ENCODE assay signal across 33 cellular contexts in the genomic region with DNA sequence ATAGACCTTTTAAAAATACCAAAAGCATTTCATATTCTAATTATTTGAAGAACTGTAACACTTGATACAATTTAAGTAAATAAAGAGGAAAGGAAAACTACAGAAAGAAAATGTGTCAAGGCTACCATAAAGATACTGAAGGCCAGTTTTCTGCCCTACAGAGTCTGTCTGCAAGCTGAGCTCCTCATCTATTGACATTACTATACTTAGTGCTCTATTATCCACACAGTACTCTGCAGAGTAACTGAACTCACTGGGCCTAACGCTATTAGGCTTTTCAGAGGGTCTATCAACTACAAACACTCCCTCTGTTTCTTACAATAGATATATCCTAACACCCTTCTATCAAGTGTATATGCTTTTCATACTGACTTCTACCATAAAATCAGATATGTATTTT.
"Had no signal": no experiment of that assay in that cellular context is flagged by ENCODE, and none has a peak within 500 bp of the region (broad histone marks: within the 10 kb centered on the region; RNA-seq: fewer than 3 reads in every experiment).

No MANE protein-coding gene starts in this region.

- H3K4me3 Mint-ChIP-seq: activated CD4-positive, alpha-beta T cell treated with anti-CD3 and anti-CD28 coated beads, Interleukin-2, amount 10 ng/mL, durations not matched to agents 24 days and 14 days; activated CD8-positive, alpha-beta T cell treated with anti-CD3 and anti-CD28 coated beads for 36 hours; activated naive CD8-positive, alpha-beta T cell treated with anti-CD3 and anti-CD28 coated beads for 36 hours; activated T-cell treated with anti-CD3 and anti-CD28 coated beads, Interleukin-2, amount 50 U/mL, for 72 hours; activated T-helper 17 cell treated with anti-CD3 and anti-CD28 coated beads, Interleukin-2, amount 50 U/mL, for 72 hours had no signal

- H3K27me3 Mint-ChIP-seq: activated CD4-positive, alpha-beta T cell treated with anti-CD3 and anti-CD28 coated beads, Interleukin-2, amount 10 ng/mL, durations not matched to agents 24 days and 14 days; activated CD8-positive, alpha-beta T cell treated with anti-CD3 and anti-CD28 coated beads for 36 hours; activated naive CD8-positive, alpha-beta T cell treated with anti-CD3 and anti-CD28 coated beads for 36 hours; activated T-helper 17 cell treated with anti-CD3 and anti-CD28 coated beads, Interleukin-2, amount 50 U/mL, for 72 hours had no signal

- H3K9me3 Mint-ChIP-seq: activated CD4-positive, alpha-beta T cell treated with anti-CD3 and anti-CD28 coated beads, Interleukin-2, amount 10 ng/mL, durations not matched to agents 24 days and 14 days; activated CD8-positive, alpha-beta T cell treated with anti-CD3 and anti-CD28 coated beads for 36 hours; activated naive CD8-positive, alpha-beta T cell treated with anti-CD3 and anti-CD28 coated beads for 36 hours; activated T-cell treated with anti-CD3 and anti-CD28 coated beads, Interleukin-2, amount 50 U/mL, for 72 hours; activated T-helper 17 cell treated with anti-CD3 and anti-CD28 coated beads, Interleukin-2, amount 50 U/mL, for 72 hours had no signal

- FAIRE-seq: K562, RCC 7860 had no signal

- ATAC-seq: activated CD8-positive, alpha-beta T cell treated with anti-CD3 and anti-CD28 coated beads for 36 hours; activated T-cell treated with anti-CD3 and anti-CD28 coated beads, Interleukin-2, amount 50 U/mL, for 72 hours; activated T-helper 17 cell treated with anti-CD3 and anti-CD28 coated beads, Interleukin-2, amount 50 U/mL, for 72 hours; K562; Right ventricle myocardium inferior had no signal

- H3K27me3 ChIP-seq: brain microvascular endothelial cell had no signal

- H3K4me1 Mint-ChIP-seq: activated T-helper 17 cell treated with anti-CD3 and anti-CD28 coated beads, Interleukin-2, amount 50 U/mL, for 72 hours had no signal

- H3K27ac ChIP-seq: brain microvascular endothelial cell, PC-9, RWPE1, WERI-Rb-1 had no signal

- H3K27ac Mint-ChIP-seq: activated CD4-positive, alpha-beta T cell treated with anti-CD3 and anti-CD28 coated beads, Interleukin-2, amount 10 ng/mL, durations not matched to agents 24 days and 14 days; activated CD8-positive, alpha-beta T cell treated with anti-CD3 and anti-CD28 coated beads for 36 hours; activated T-cell treated with anti-CD3 and anti-CD28 coated beads, Interleukin-2, amount 50 U/mL, for 72 hours; activated T-helper 17 cell treated with anti-CD3 and anti-CD28 coated beads, Interleukin-2, amount 50 U/mL, for 72 hours had no signal

- H3K4me3 ChIP-seq: K562, PC-9 had no signal

- DNase-seq: activated CD4-positive, alpha-beta T cell treated with anti-CD3 and anti-CD28 coated beads for 1 hour; activated CD4-positive, alpha-beta T cell treated with anti-CD3 and anti-CD28 coated beads, Interleukin-2, amount 10 ng/mL, durations not matched to agents 24 days and 14 days; activated CD4-positive, alpha-beta T cell treated with anti-CD3 and anti-CD28 coated beads, Interleukin-2, amount 50 U/mL, for 4 hours; activated CD4-positive, CD25-positive, alpha-beta regulatory T cell; activated CD8-positive, alpha-beta T cell treated with anti-CD3 and anti-CD28 coated beads for 36 hours; activated effector memory CD4-positive, alpha-beta T cell treated with anti-CD3 and anti-CD28 coated beads, Interleukin-2, amount 50 U/mL, for 16 hours; activated naive CD4-positive, alpha-beta T cell; activated naive CD4-positive, alpha-beta T cell treated with anti-CD3 and anti-CD28 coated beads, Interleukin-2, amount 50 U/mL, for 16 hours; activated naive CD8-positive, alpha-beta T cell treated with anti-CD3 and anti-CD28 coated beads for 36 hours; activated T-cell treated with anti-CD3 and anti-CD28 coated beads, Interleukin-2, amount 50 U/mL, for 1 hour; activated T-cell treated with anti-CD3 and anti-CD28 coated beads, Interleukin-2, amount 50 U/mL, for 72 hours; amniotic stem cell; aorta; brain microvascular endothelial cell; NCI-H1092 treated with DMSO at 0.1 percent for 48 hours; NCI-H1417 treated with DMSO at 0.1 percent for 48 hours; NCI-H1694; NCI-H1930; NCI-H2081 treated with DMSO at 0.1 percent for 48 hours; NCI-H226; NCI-H446 treated with DMSO at 0.1 percent for 48 hours; NCI-H524; NCI-H69; PC-9; SW 1271; T-helper 1 cell; T1000; WERI-Rb-1 had no signal
